Comparison of ENCODE assay signal across 19 cellular contexts in the genomic region with DNA sequence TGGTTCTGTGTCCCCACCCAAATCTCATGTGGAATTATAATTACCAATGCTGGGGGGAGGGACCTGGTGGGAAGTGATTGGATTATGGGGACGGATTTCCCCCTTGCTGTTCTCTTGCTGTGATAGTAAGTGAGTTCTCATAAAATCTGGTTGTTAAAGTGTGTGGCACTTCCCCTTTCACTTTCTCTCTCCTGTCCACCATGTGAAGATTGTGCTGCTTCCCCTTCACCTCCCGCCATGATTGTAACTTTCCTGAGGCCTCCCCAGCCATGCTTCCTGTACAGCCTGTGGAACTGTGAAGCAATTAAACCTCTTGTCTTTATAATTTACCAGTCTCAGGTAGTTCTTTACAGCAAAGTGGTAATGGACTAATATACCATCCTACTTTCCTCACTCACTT.
DNase-seq lines count a peak whose midpoint lies in the region; ATAC-seq and TF ChIP-seq lines count a peak whose summit lies in the region.
"Had no signal": no experiment of that assay in that cellular context is flagged by ENCODE, and none has a peak within 500 bp of the region (broad histone marks: within the 10 kb centered on the region; RNA-seq: fewer than 3 reads in every experiment).

No MANE protein-coding gene starts in this region.

- in situ Hi-C loops in brain microvascular endothelial cell (cut with HindIII; ENCODE audit: low pct_ligation_motif_present, low sequenced_read_pairs): no loop called here

- TF ChIP-seq CTCF in SU-DHL-6 (IDR thresholded peaks at IDR 0.05; ENCODE audit: insufficient read depth, low read length, poor library complexity, severe bottlenecking): no peak
- TF ChIP-seq CTCF in brain microvascular endothelial cell (IDR thresholded peaks at IDR 0.05; ENCODE audit: low read depth, low read length, missing control alignments): no peak

- no peaks in the 10 kb centered on the region for H3K36me3 ChIP-seq in SU-DHL-6 (ENCODE audit: low read length)
- H3K36me3 ChIP-seq in CD8-positive, alpha-beta memory T cell (ENCODE audit: insufficient read depth, low read length): no peaks in the 10 kb centered on the region
- H3K36me3 ChIP-seq in brain microvascular endothelial cell (replicated peaks): no peaks in the 10 kb centered on the region

- H3K79me2 ChIP-seq in SU-DHL-6 (ENCODE audit: insufficient read depth, low read length): no peaks in the 10 kb centered on the region

- H2AFZ ChIP-seq in SU-DHL-6 (ENCODE audit: low read depth, low read length, severe bottlenecking): peak overlapping the region; percentile 55

- DNase-seq in NCI-H774 (lab: John Stamatoyannopoulos, UW): no peak
- no peak for DNase-seq in stimulated activated CD4-positive, alpha-beta T cell treated with anti-CD3 and anti-CD28 coated beads, Interleukin-2, amount 100 ng/mL, for 24 hours
- DNase-seq in CD8-positive, alpha-beta memory T cell: no peak
- DNase-seq in brain microvascular endothelial cell: no peak
- DNase-seq: activated CD8-positive, alpha-beta memory T cell treated with anti-CD3 and anti-CD28 coated beads, Interleukin-2, amount 10 ng/mL, durations not matched to agents 7 days and 5 days; activated naive CD8-positive, alpha-beta T cell treated with anti-CD3 and anti-CD28 coated beads for 36 hours; central memory CD4-positive, alpha-beta T cell; HFFc6; hippocampal formation; left ventricle myocardium superior; NCI-H1048; Right ventricle myocardium superior had no signal

- H3K4me2 ChIP-seq in SU-DHL-6 (ENCODE audit: low read depth, low read length, poor library complexity, severe bottlenecking): peak overlapping the region; percentile 14

- POLR2A ChIA-PET in CD8-positive, alpha-beta memory T cell (lab: Charles Lee): no interaction called here

- H3K9ac ChIP-seq in SU-DHL-6 (ENCODE audit: low read length): no peak overlapping the region

- no peaks in the 10 kb centered on the region for H3K4me1 Mint-ChIP-seq in CD8-positive, alpha-beta memory T cell
- H3K4me1 Mint-ChIP-seq: activated naive CD8-positive, alpha-beta T cell treated with anti-CD3 and anti-CD28 coated beads for 36 hours; neural crest cell had no signal

- H3F3A ChIP-seq in SU-DHL-6 (ENCODE audit: insufficient read depth): no peaks in the 10 kb centered on the region

- H4K20me1 ChIP-seq in SU-DHL-6 (ENCODE audit: low read depth, low read length): no peaks in the 10 kb centered on the region

- no peaks in the 10 kb centered on the region for H3K27me3 Mint-ChIP-seq in CD8-positive, alpha-beta memory T cell
- H3K27me3 Mint-ChIP-seq: activated CD8-positive, alpha-beta memory T cell treated with anti-CD3 and anti-CD28 coated beads, Interleukin-2, amount 10 ng/mL, durations not matched to agents 7 days and 5 days had no signal

- H3K9me3 ChIP-seq in SU-DHL-6 (ENCODE audit: insufficient read depth, low read length): no peaks in the 10 kb centered on the region
- H3K9me3 ChIP-seq in CD8-positive, alpha-beta memory T cell (ENCODE audit: low read length): no peaks in the 10 kb centered on the region

- no peak overlapping the region for H3K27ac ChIP-seq in SU-DHL-6 (ENCODE audit: low read depth, low read length)
- H3K27ac ChIP-seq in CD8-positive, alpha-beta memory T cell (ENCODE audit: low read depth, low read length): no peak overlapping the region
- H3K27ac ChIP-seq in brain microvascular endothelial cell: no peak overlapping the region
- H3K27ac ChIP-seq: epithelial cell of prostate had no signal

- no peaks in the 10 kb centered on the region for H3K9me2 ChIP-seq in SU-DHL-6 (replicated peaks; ENCODE audit: insufficient read depth, low read length)

- no peaks in the 10 kb centered on the region for H3K4me1 ChIP-seq in CD8-positive, alpha-beta memory T cell (ENCODE audit: insufficient read depth, low read length)

- H3K4me3 ChIP-seq in SU-DHL-6 (ENCODE audit: insufficient read depth, low read length, poor library complexity, severe bottlenecking) (peak overlapping the region; percentile 4), brain microvascular endothelial cell (ENCODE audit: low read depth, low read length) (no peak overlapping the region)
- H3K4me3 ChIP-seq in CD8-positive, alpha-beta memory T cell (ENCODE audit: low read length): no peak overlapping the region

- no peak overlapping the region for H3K27ac Mint-ChIP-seq in CD8-positive, alpha-beta memory T cell
- H3K27ac Mint-ChIP-seq: activated CD8-positive, alpha-beta memory T cell treated with anti-CD3 and anti-CD28 coated beads, Interleukin-2, amount 10 ng/mL, durations not matched to agents 7 days and 5 days; activated naive CD8-positive, alpha-beta T cell treated with anti-CD3 and anti-CD28 coated beads for 36 hours; CD14-positive monocyte; HFFc6 had no signal

- no peaks in the 10 kb centered on the region for H3K36me3 Mint-ChIP-seq in CD8-positive, alpha-beta memory T cell
- H3K36me3 Mint-ChIP-seq: activated CD8-positive, alpha-beta memory T cell treated with anti-CD3 and anti-CD28 coated beads, Interleukin-2, amount 10 ng/mL, durations not matched to agents 7 days and 5 days; activated naive CD8-positive, alpha-beta T cell treated with anti-CD3 and anti-CD28 coated beads for 36 hours; CD14-positive monocyte had no signal

- ATAC-seq in GM18907 (IDR thresholded peaks at IDR 0.05; ENCODE audit: unreplicated experiment): peak; percentile 67
- peak; percentile 49 for ATAC-seq in HG02571 (IDR thresholded peaks at IDR 0.05; ENCODE audit: unreplicated experiment)
- peak; percentile 50 for ATAC-seq in HG03571 (IDR thresholded peaks at IDR 0.05; ENCODE audit: unreplicated experiment)
- ATAC-seq: activated CD8-positive, alpha-beta memory T cell treated with anti-CD3 and anti-CD28 coated beads, Interleukin-2, amount 10 ng/mL, durations not matched to agents 7 days and 5 days; left ventricle myocardium superior had no signal

- peaks cover 0 to 14% (median 7%) of the 10 kb centered on the region in 5 donors for H3K9me3 Mint-ChIP-seq in CD8-positive, alpha-beta memory T cell
- H3K9me3 Mint-ChIP-seq: activated naive CD8-positive, alpha-beta T cell treated with anti-CD3 and anti-CD28 coated beads for 36 hours had no signal

- CTCF ChIA-PET in CD8-positive, alpha-beta memory T cell (lab: Charles Lee): no interaction called here

- H3K27me3 ChIP-seq in SU-DHL-6 (ENCODE audit: low read length) (no peaks in the 10 kb centered on the region), brain microvascular endothelial cell (replicated peaks) (no peaks in the 10 kb centered on the region)
- H3K27me3 ChIP-seq in CD8-positive, alpha-beta memory T cell (ENCODE audit: insufficient read depth, low read length, poor library complexity, severe bottlenecking): no peaks in the 10 kb centered on the region

- no peak overlapping the region for H3K4me3 Mint-ChIP-seq in CD8-positive, alpha-beta memory T cell
- H3K4me3 Mint-ChIP-seq: activated CD8-positive, alpha-beta memory T cell treated with anti-CD3 and anti-CD28 coated beads, Interleukin-2, amount 10 ng/mL, durations not matched to agents 7 days and 5 days; activated naive CD8-positive, alpha-beta T cell treated with anti-CD3 and anti-CD28 coated beads for 36 hours; CD14-positive monocyte; HFFc6; neural crest cell had no signal
